14 cellular contexts compared by ENCODE assay signal in genomic region chr14:51202914-51203665, GRCh38. TPM values are rescaled to one million over a fixed set of nuclear protein-coding genes. Genes with fewer than 3 reads are reported as not detected.
DNase-seq lines count a peak whose midpoint lies in the region; ATAC-seq and TF ChIP-seq lines count a peak whose summit lies in the region.
"Had no signal": no experiment of that assay in that cellular context is flagged by ENCODE, and none has a peak within 500 bp of the region (broad histone marks: within the 10 kb centered on the region; RNA-seq: fewer than 3 reads in every experiment).

No MANE protein-coding gene starts in this region.

- H3K4me3 Mint-ChIP-seq in activated B cell treated with CpG ODN at 0.5 μM for 24 hours = peak overlapping the region; percentile 54

- H3K4me1 Mint-ChIP-seq in activated B cell treated with CpG ODN at 0.5 μM for 24 hours = peaks cover 38% of the 10 kb centered on the region

- H3K9me3 Mint-ChIP-seq in activated B cell treated with CpG ODN at 0.5 μM for 24 hours = peaks cover 2% of the 10 kb centered on the region

- H3K27ac Mint-ChIP-seq in activated B cell treated with CpG ODN at 0.5 μM for 24 hours = peak overlapping the region; percentile 42

- no peaks in the 10 kb centered on the region for H3K27me3 ChIP-seq in WERI-Rb-1 (ENCODE audit: insufficient read depth, low read depth, severe bottlenecking)

- no peak overlapping the region for H3K4me3 ChIP-seq in WERI-Rb-1 (ENCODE audit: low read depth, low read length)
- H3K4me3 ChIP-seq: esophagus muscularis mucosa, left ventricle myocardium inferior had no signal

- no peaks in the 10 kb centered on the region for H3K36me3 ChIP-seq in WERI-Rb-1
- H3K36me3 ChIP-seq: esophagus muscularis mucosa, left ventricle myocardium inferior had no signal

- intact Hi-C loops in activated B cell treated with CpG ODN at 0.5 μM for 24 hours (cut with micrococcal nuclease) = loop anchor here (1.0 to 10.0 kb wide), 10 partner anchors 18 to 644 kb away; partner anchors contain the start of genes FRMD6, NIN, PYGL and TMX1

- TF ChIP-seq CTCF in GM12873 (IDR thresholded peaks at IDR 0.05; ENCODE audit: insufficient read depth, low read depth, low read length, missing control alignments) (peak; percentile 57), activated B cell treated with CpG ODN at 0.5 μM for 24 hours (IDR thresholded peaks at IDR 0.05) (no peak), WERI-Rb-1 (IDR thresholded peaks at IDR 0.05; ENCODE audit: low read depth, low read length) (no peak)

- H3K36me3 Mint-ChIP-seq in activated B cell treated with CpG ODN at 0.5 μM for 24 hours (ENCODE audit: low read depth) = no peaks in the 10 kb centered on the region

- H3K27me3 Mint-ChIP-seq in activated B cell treated with CpG ODN at 0.5 μM for 24 hours = peaks cover 2% of the 10 kb centered on the region

- ATAC-seq in GM19438 (IDR thresholded peaks at IDR 0.05; ENCODE audit: low read depth, unreplicated experiment) (peak; percentile 53), HG03039 (IDR thresholded peaks at IDR 0.05; ENCODE audit: unreplicated experiment) (peak; percentile 50), activated B cell treated with CpG ODN at 0.5 μM for 24 hours (ENCODE audit: low read depth) (peak; percentile 85)
- ATAC-seq: Panc1, right cardiac atrium had no signal

- H3K9me3 ChIP-seq in WERI-Rb-1 (ENCODE audit: severe bottlenecking) = no peaks in the 10 kb centered on the region
- H3K9me3 ChIP-seq: esophagus muscularis mucosa, left ventricle myocardium inferior had no signal

- peak; percentile 69 for DNase-seq in activated B cell treated with CpG ODN at 0.5 μM for 24 hours
- DNase-seq in glomerular visceral epithelial cell (ENCODE audit: extremely low spot score) = no peak
- no peak for DNase-seq in SIG-M5 treated with dmso at 0.1 percent for 504 hours (lab: John Stamatoyannopoulos, UW; ENCODE audit: unreplicated experiment)
- DNase-seq in NCI-H526 (lab: John Stamatoyannopoulos, UW) = no peak
- no peak for DNase-seq in WERI-Rb-1
- DNase-seq: activated CD4-positive, alpha-beta T cell treated with anti-CD3 and anti-CD28 coated beads, Interleukin-2, amount 50 U/mL, for 1 hour; left ventricle myocardium inferior; NCI-H1105 treated with DMSO at 0.1 percent for 48 hours had no signal

- H3K27ac ChIP-seq in WERI-Rb-1 = no peak overlapping the region
- H3K27ac ChIP-seq: esophagus muscularis mucosa, left ventricle myocardium inferior had no signal

- CTCF ChIA-PET in activated B cell treated with CpG ODN at 0.5 μM for 24 hours (lab: Charles Lee) = interaction anchor here (0.6 to 2.4 kb wide), 6 partner anchors 15 to 126 kb away, joined by 3 to 25 read pairs (median 10); partner anchors contain the start of gene TRIM9

- POLR2A ChIA-PET in activated B cell treated with CpG ODN at 0.5 μM for 24 hours (lab: Charles Lee) = interaction anchor here (0.5 to 2.7 kb wide), 15 partner anchors 16 to 1435 kb away, joined by 3 to 13 read pairs (median 4); partner anchors contain the start of genes DMAC2L, TMX1 and TRIM9

RNA-seq across cellular contexts. Expression of gene TMX1, which starts 37.0 kb away (rescaled TPM):
- 24.6 and 25.3 TPM in 2 replicates for total RNA-seq in activated B cell treated with CpG ODN at 0.5 μM for 24 hours
